ENCODE assay signal across 8 cellular contexts in genomic region chr4:26860922-26861433, GRCh38. TPM values are rescaled to one million over a fixed set of nuclear protein-coding genes. Genes with fewer than 3 reads are reported as not detected.
A peak's percentile ranks its signal among the peaks of the same experiment; 100 is the strongest.
DNase-seq lines count a peak whose midpoint lies in the region; ATAC-seq lines count a peak whose summit lies in the region.

No MANE protein-coding gene starts in this region.

- peak; percentile 13 for ATAC-seq in HG02571 (IDR thresholded peaks at IDR 0.05; ENCODE audit: unreplicated experiment)

- peak overlapping the region; percentile 46 for H2BK120ac ChIP-seq in mesendoderm (ENCODE audit: low read depth, low read length)

- no peaks in the 10 kb centered on the region for H3K9me3 Mint-ChIP-seq in activated CD4-positive, alpha-beta memory T cell treated with anti-CD3 and anti-CD28 coated beads, Interleukin-2, amount 10 ng/mL, durations not matched to agents 7 days and 5 days
- no peaks in the 10 kb centered on the region for H3K9me3 Mint-ChIP-seq in stimulated activated naive CD8-positive, alpha-beta T cell treated with anti-CD3 and anti-CD28 coated beads, Interleukin-15, Interleukin-2, amounts not matched to agents 100 ng/mL and 50 ng/mL, for 24 hours

- no peak overlapping the region for H2BK15ac ChIP-seq in mesendoderm (replicated peaks; ENCODE audit: low read depth)

- H3K79me1 ChIP-seq in mesendoderm (ENCODE audit: low read length): peaks cover 2% of the 10 kb centered on the region

- H3K4me3 Mint-ChIP-seq in activated CD4-positive, alpha-beta memory T cell treated with anti-CD3 and anti-CD28 coated beads, Interleukin-2, amount 10 ng/mL, durations not matched to agents 7 days and 5 days: peak overlapping the region; percentile 87
- H3K4me3 Mint-ChIP-seq in stimulated activated naive CD8-positive, alpha-beta T cell treated with anti-CD3 and anti-CD28 coated beads, Interleukin-15, Interleukin-2, amounts not matched to agents 100 ng/mL and 50 ng/mL, for 24 hours: peak overlapping the region; percentile 92

- H3K36me3 ChIP-seq in mesendoderm (ENCODE audit: control insufficient read depth, insufficient read depth, low read length): no peaks in the 10 kb centered on the region

- peaks cover 56% of the 10 kb centered on the region for H3K4me1 Mint-ChIP-seq in activated CD4-positive, alpha-beta memory T cell treated with anti-CD3 and anti-CD28 coated beads, Interleukin-2, amount 10 ng/mL, durations not matched to agents 7 days and 5 days
- peaks cover 67% of the 10 kb centered on the region for H3K4me1 Mint-ChIP-seq in stimulated activated naive CD8-positive, alpha-beta T cell treated with anti-CD3 and anti-CD28 coated beads, Interleukin-15, Interleukin-2, amounts not matched to agents 100 ng/mL and 50 ng/mL, for 24 hours (ENCODE audit: low read depth)

- H3K23ac ChIP-seq in mesendoderm (ENCODE audit: low read length): no peak overlapping the region

- peaks cover 13% of the 10 kb centered on the region for H3K79me2 ChIP-seq in mesendoderm (ENCODE audit: control insufficient read depth, insufficient read depth, low read length)

- H4K8ac ChIP-seq in mesendoderm (ENCODE audit: low read depth, low read length): no peak overlapping the region

- H2AK5ac ChIP-seq in mesendoderm (ENCODE audit: low read length): no peak overlapping the region

- H3K4me3 ChIP-seq in mesendoderm (ENCODE audit: low read length): peak overlapping the region; percentile 71

- peaks cover 15% of the 10 kb centered on the region for H3K4me1 ChIP-seq in mesendoderm (ENCODE audit: control insufficient read depth, low read depth, low read length)

- H3K27me3 Mint-ChIP-seq in activated CD4-positive, alpha-beta memory T cell treated with anti-CD3 and anti-CD28 coated beads, Interleukin-2, amount 10 ng/mL, durations not matched to agents 7 days and 5 days: no peaks in the 10 kb centered on the region
- no peaks in the 10 kb centered on the region for H3K27me3 Mint-ChIP-seq in stimulated activated naive CD8-positive, alpha-beta T cell treated with anti-CD3 and anti-CD28 coated beads, Interleukin-15, Interleukin-2, amounts not matched to agents 100 ng/mL and 50 ng/mL, for 24 hours

- H3K18ac ChIP-seq in mesendoderm (ENCODE audit: low read length): peak overlapping the region; percentile 82

- WGBS in mesendoderm (ENCODE audit: extremely low coverage, insufficient coverage, low lambda C conversion rate): no CpG with 5 or more reads among the region's 70 CpGs

- H3K4ac ChIP-seq in mesendoderm (ENCODE audit: low read depth, low read length): peak overlapping the region; percentile 72

- H3K27me3 ChIP-seq in mesendoderm (ENCODE audit: insufficient read depth, low read length, poor library complexity): no peaks in the 10 kb centered on the region

- H3K9ac ChIP-seq in mesendoderm (ENCODE audit: low read length): peak overlapping the region; percentile 73

- H3K4me2 ChIP-seq in mesendoderm (ENCODE audit: low read length): peak overlapping the region; percentile 3

- H4K5ac ChIP-seq in mesendoderm (ENCODE audit: low read length): no peak overlapping the region

- H3K27ac ChIP-seq in mesendoderm (ENCODE audit: low read depth, low read length): peak overlapping the region; percentile 97

- H3K36me3 Mint-ChIP-seq in activated CD4-positive, alpha-beta memory T cell treated with anti-CD3 and anti-CD28 coated beads, Interleukin-2, amount 10 ng/mL, durations not matched to agents 7 days and 5 days (ENCODE audit: low read depth): peaks cover 7% of the 10 kb centered on the region
- H3K36me3 Mint-ChIP-seq in stimulated activated naive CD8-positive, alpha-beta T cell treated with anti-CD3 and anti-CD28 coated beads, Interleukin-15, Interleukin-2, amounts not matched to agents 100 ng/mL and 50 ng/mL, for 24 hours (ENCODE audit: low read depth): no peaks in the 10 kb centered on the region

- peak overlapping the region; percentile 89 for H3K27ac Mint-ChIP-seq in activated CD4-positive, alpha-beta memory T cell treated with anti-CD3 and anti-CD28 coated beads, Interleukin-2, amount 10 ng/mL, durations not matched to agents 7 days and 5 days
- H3K27ac Mint-ChIP-seq in stimulated activated naive CD8-positive, alpha-beta T cell treated with anti-CD3 and anti-CD28 coated beads, Interleukin-15, Interleukin-2, amounts not matched to agents 100 ng/mL and 50 ng/mL, for 24 hours: peak overlapping the region; percentile 91

- peak overlapping the region; percentile 87 for H3K56ac ChIP-seq in mesendoderm (ENCODE audit: low read length)

- DNase-seq in DMS 273 (lab: John Stamatoyannopoulos, UW; ENCODE audit: unreplicated experiment) (peak; percentile 81), DMS 273 treated with DMSO at 0.1 percent for 48 hours (lab: John Stamatoyannopoulos, UW) (no peak), NCI-H1092 (lab: John Stamatoyannopoulos, UW) (peak; percentile 44), ecto neural progenitor cell (ENCODE audit: low spot score) (peak; percentile 83), mesendoderm (peak; percentile 65)
- DNase-seq in activated CD4-positive, alpha-beta memory T cell treated with anti-CD3 and anti-CD28 coated beads, Interleukin-2, amount 10 ng/mL, durations not matched to agents 7 days and 5 days: peak; percentile 67

- CTCF ChIA-PET in activated CD4-positive, alpha-beta memory T cell treated with anti-CD3 and anti-CD28 coated beads, Interleukin-2, amount 10 ng/mL, durations not matched to agents 7 days and 5 days (lab: Charles Lee): interaction anchor here (0.7 to 6.5 kb wide), 6 partner anchors 21 to 277 kb away, joined by 3 to 57 read pairs (median 8); partner anchors contain the start of gene TBC1D19

- no peak overlapping the region for H2BK5ac ChIP-seq in mesendoderm (ENCODE audit: low read length)

- POLR2A ChIA-PET in activated CD4-positive, alpha-beta memory T cell treated with anti-CD3 and anti-CD28 coated beads, Interleukin-2, amount 10 ng/mL, durations not matched to agents 7 days and 5 days (lab: Charles Lee): interaction anchor here (0.9 to 7.1 kb wide), 21 partner anchors 9 to 1001 kb away, joined by 3 to 259 read pairs (median 7); partner anchors contain the start of gene TBC1D19

RNA-seq across cellular contexts. Expression of gene STIM2, which starts 0.3 kb away (rescaled TPM):
- 10 to 100 TPM; 53.3 to 58.7 TPM for total RNA-seq in activated CD4-positive, alpha-beta memory T cell treated with anti-CD3 and anti-CD28 coated beads, Interleukin-2, amount 10 ng/mL, durations not matched to agents 7 days and 5 days
- 23.9 TPM for polyA plus RNA-seq in mesendoderm (2013, experiment 1 of 2)
- 22.4 TPM for polyA plus RNA-seq in mesendoderm (2013, experiment 2 of 2)
